Comparison of ENCODE assay signal across 1 cellular context in genomic region chr6:26598267-26598666, GRCh38.
TF ChIP-seq lines count a peak whose summit lies in the region.

No MANE protein-coding gene starts in this region.

TF ChIP-seq in HCT116, 20 proteins besides CTCF, POLR2A, EP300 and RAD21 (continued from another document):
- TF ChIP-seq YY1 (IDR thresholded peaks at IDR 0.05; ENCODE audit: extremely low read depth, insufficient replicate concordance, low read depth, low read length) (no peak), CBX3 (IDR thresholded peaks at IDR 0.05; ENCODE audit: low read depth) (no peak)
